Comparison of ENCODE assay signal across 7 cellular contexts in the genomic region with DNA sequence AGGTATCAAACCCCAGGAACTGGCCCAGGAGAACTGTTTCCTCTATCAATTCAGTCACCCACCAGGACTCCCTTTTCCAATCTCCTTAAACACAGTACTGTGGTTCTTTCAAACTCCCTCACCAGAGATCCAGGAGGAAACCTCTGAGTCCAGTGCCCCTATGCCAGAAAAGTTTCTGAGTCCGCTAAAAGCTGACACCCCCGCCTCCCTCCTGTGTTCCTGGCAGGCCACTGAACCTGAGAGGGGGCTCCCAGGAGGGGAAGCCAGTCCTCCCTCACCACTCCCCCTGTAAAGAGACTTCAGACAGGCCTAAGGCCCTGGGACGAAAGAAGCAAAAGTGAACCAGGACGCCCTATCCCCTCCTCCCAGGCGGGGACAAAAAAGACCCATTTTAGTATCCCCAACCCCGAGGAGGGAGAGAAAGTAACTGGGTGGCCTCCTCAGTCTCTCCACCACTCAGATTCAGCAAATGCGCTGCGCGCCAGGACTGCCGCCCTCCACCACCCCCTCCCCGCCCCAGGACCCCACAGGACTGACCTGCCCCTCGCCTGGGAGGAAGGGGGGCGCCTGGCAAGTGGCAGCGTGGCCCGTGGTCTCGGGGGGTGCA. TPM values are rescaled to one million over a fixed set of nuclear protein-coding genes. Genes with fewer than 3 reads are reported as not detected.
A peak's percentile ranks its signal among the peaks of the same experiment; 100 is the strongest.
DNase-seq lines count a peak whose midpoint lies in the region; ATAC-seq and TF ChIP-seq lines count a peak whose summit lies in the region.

No MANE protein-coding gene starts in this region.

- peak; percentile 40 for DNase-seq in activated CD4-positive, CD25-positive, alpha-beta regulatory T cell treated with anti-CD3 and anti-CD28 coated beads, Interleukin-2, amount 50 U/mL, for 72 hours
- DNase-seq in fibroblast of lung (ENCODE audit: low read depth in 2 of 2) (peak; percentile 22), NCI-H128 (lab: John Stamatoyannopoulos, UW; ENCODE audit: unreplicated experiment) (no peak), DMS153 (lab: John Stamatoyannopoulos, UW) (no peak)
- peak; percentile 61 for DNase-seq in natural killer cell treated with Interleukin-12 subunit alpha and Interleukin-12 subunit beta and Interleukin-15 and Interleukin-18, amount 100 ng/mL, for 72 hours (ENCODE audit: low spot score)

- H3K4me3 ChIP-seq in GM08714 (ENCODE audit: low read length) (peak overlapping the region; percentile 47), fibroblast of lung (replicated peaks in 1 of 4; ENCODE audit: control extremely low read depth in 1 of 4, insufficient read depth in 1 of 4, low read depth in 3 of 4, low read length in 4 of 4) (peak overlapping the region; percentile 64 to 79 (median 74))

- peak; percentile 13 for ATAC-seq in HG03432 (IDR thresholded peaks at IDR 0.05; ENCODE audit: unreplicated experiment)
- peak; percentile 20 to 37 for ATAC-seq in natural killer cell treated with Interleukin-12 subunit alpha and Interleukin-12 subunit beta and Interleukin-15 and Interleukin-18, amount 100 ng/mL, for 72 hours

- H3K9me3 ChIP-seq in fibroblast of lung (ENCODE audit: control insufficient read depth, insufficient read depth, low read depth, low read length) = no peaks in the 10 kb centered on the region

- H3K4me2 ChIP-seq in fibroblast of lung (ENCODE audit: extremely low read depth, insufficient read depth, low read length) = peak overlapping the region; percentile 61

- peak overlapping the region; percentile 82 to 87 for H3K27ac Mint-ChIP-seq in natural killer cell treated with Interleukin-12 subunit alpha and Interleukin-12 subunit beta and Interleukin-15 and Interleukin-18, amount 100 ng/mL, for 72 hours

- H3K9me3 Mint-ChIP-seq in natural killer cell treated with Interleukin-12 subunit alpha and Interleukin-12 subunit beta and Interleukin-15 and Interleukin-18, amount 100 ng/mL, for 72 hours = no peaks in the 10 kb centered on the region

- H3K4me3 Mint-ChIP-seq in natural killer cell treated with Interleukin-12 subunit alpha and Interleukin-12 subunit beta and Interleukin-15 and Interleukin-18, amount 100 ng/mL, for 72 hours = peak overlapping the region; percentile 99

- H3K27ac ChIP-seq in fibroblast of lung (ENCODE audit: insufficient read depth, low read length) = peak overlapping the region; percentile 69

- H4K20me1 ChIP-seq in fibroblast of lung (ENCODE audit: control insufficient read depth, extremely low read depth, insufficient read depth, low read length) = no peaks in the 10 kb centered on the region

- peaks cover 50 to 53% of the 10 kb centered on the region in 2 donors for H3K4me1 Mint-ChIP-seq in natural killer cell treated with Interleukin-12 subunit alpha and Interleukin-12 subunit beta and Interleukin-15 and Interleukin-18, amount 100 ng/mL, for 72 hours (ENCODE audit: low read depth in 2 of 2)

- H3K9ac ChIP-seq in fibroblast of lung (ENCODE audit: insufficient read depth, low read length) = peak overlapping the region; percentile 54

- H3K27me3 ChIP-seq in fibroblast of lung (ENCODE audit: control insufficient read depth, insufficient read depth, low read length) = no peaks in the 10 kb centered on the region

- peaks cover 2% of the 10 kb centered on the region for H3K36me3 ChIP-seq in fibroblast of lung (ENCODE audit: control insufficient read depth, insufficient read depth, low read length)

- H3K36me3 Mint-ChIP-seq in natural killer cell treated with Interleukin-12 subunit alpha and Interleukin-12 subunit beta and Interleukin-15 and Interleukin-18, amount 100 ng/mL, for 72 hours = peaks cover 4% of the 10 kb centered on the region

- H2AFZ ChIP-seq in fibroblast of lung (ENCODE audit: low read length) = peak overlapping the region; percentile 25

- no peak for TF ChIP-seq CTCF in fibroblast of lung (conservative IDR thresholded peaks at IDR 0.05 in 1 of 2, IDR thresholded peaks at IDR 0.05 in 1 of 2; ENCODE audit: low read depth in 1 of 2, low read length in 2 of 2)

- H3K4me1 ChIP-seq in fibroblast of lung (ENCODE audit: control insufficient read depth, extremely low read depth, insufficient read depth, low read length) = no peaks in the 10 kb centered on the region

- peaks cover 5% of the 10 kb centered on the region for H3K79me2 ChIP-seq in fibroblast of lung (ENCODE audit: control insufficient read depth, insufficient read depth, low read length)

- no peaks in the 10 kb centered on the region for H3K27me3 Mint-ChIP-seq in natural killer cell treated with Interleukin-12 subunit alpha and Interleukin-12 subunit beta and Interleukin-15 and Interleukin-18, amount 100 ng/mL, for 72 hours

RNA-seq across cellular contexts. Expression of gene SLC41A1, which starts 0.6 kb away (rescaled TPM):
- total RNA-seq in fibroblast of lung = 14.6 and 24.6 TPM in 2 replicates
- 28.5 and 28.9 TPM in 2 replicates for polyA plus RNA-seq in fibroblast of lung
- polyA plus RNA-seq in fibroblast of lung (2012) = 14.1 and 16.0 TPM in 2 replicates
- polyA minus RNA-seq in fibroblast of lung (ENCODE audit: low replicate concordance) = 24.2 and 27.0 TPM in 2 replicates
- 10 to 100 TPM; 66.2 to 80.2 TPM for total RNA-seq in natural killer cell treated with Interleukin-12 subunit alpha and Interleukin-12 subunit beta and Interleukin-15 and Interleukin-18, amount 100 ng/mL, for 72 hours

RNA-seq across cellular contexts. Expression of gene RAB29, which starts 37.1 kb away (rescaled TPM):
- 26.2 and 35.2 TPM in 2 replicates for total RNA-seq in fibroblast of lung
- polyA plus RNA-seq in fibroblast of lung = 31.5 and 34.5 TPM in 2 replicates
- polyA plus RNA-seq in fibroblast of lung (2012) = 22.3 and 27.0 TPM in 2 replicates
- 21.4 and 25.8 TPM in 2 replicates for polyA minus RNA-seq in fibroblast of lung (ENCODE audit: low replicate concordance)
- 100 to 1,000 TPM; 109 to 217 TPM for total RNA-seq in natural killer cell treated with Interleukin-12 subunit alpha and Interleukin-12 subunit beta and Interleukin-15 and Interleukin-18, amount 100 ng/mL, for 72 hours

RNA-seq across cellular contexts. Expression of gene PM20D1, which starts 37.6 kb away (rescaled TPM):
- total RNA-seq in fibroblast of lung = not detected in 2 replicates
- polyA plus RNA-seq in fibroblast of lung = 0.02 TPM in 1 of 2 replicates, not detected in the other
- not detected in 2 replicates for polyA plus RNA-seq in fibroblast of lung (2012)
- polyA minus RNA-seq in fibroblast of lung (ENCODE audit: low replicate concordance) = not detected in 2 replicates
- under 1 TPM in 1 of 2 donors, not detected in 1; 0.75 TPM for total RNA-seq in natural killer cell treated with Interleukin-12 subunit alpha and Interleukin-12 subunit beta and Interleukin-15 and Interleukin-18, amount 100 ng/mL, for 72 hours

Comparison
In these comparisons a context has a peak if more than half of its experiments do, and no peak if none do; other contexts are left out.
1. DNase-seq: peak in activated CD4-positive, CD25-positive, alpha-beta regulatory T cell treated with anti-CD3 and anti-CD28 coated beads, Interleukin-2, amount 50 U/mL, for 72 hours (single experiment), fibroblast of lung (2 of 2) and natural killer cell treated with Interleukin-12 subunit alpha and Interleukin-12 subunit beta and Interleukin-15 and Interleukin-18, amount 100 ng/mL, for 72 hours (single experiment); none in NCI-H128 (single experiment) and DMS153 (single experiment).